In the genomic region with DNA sequence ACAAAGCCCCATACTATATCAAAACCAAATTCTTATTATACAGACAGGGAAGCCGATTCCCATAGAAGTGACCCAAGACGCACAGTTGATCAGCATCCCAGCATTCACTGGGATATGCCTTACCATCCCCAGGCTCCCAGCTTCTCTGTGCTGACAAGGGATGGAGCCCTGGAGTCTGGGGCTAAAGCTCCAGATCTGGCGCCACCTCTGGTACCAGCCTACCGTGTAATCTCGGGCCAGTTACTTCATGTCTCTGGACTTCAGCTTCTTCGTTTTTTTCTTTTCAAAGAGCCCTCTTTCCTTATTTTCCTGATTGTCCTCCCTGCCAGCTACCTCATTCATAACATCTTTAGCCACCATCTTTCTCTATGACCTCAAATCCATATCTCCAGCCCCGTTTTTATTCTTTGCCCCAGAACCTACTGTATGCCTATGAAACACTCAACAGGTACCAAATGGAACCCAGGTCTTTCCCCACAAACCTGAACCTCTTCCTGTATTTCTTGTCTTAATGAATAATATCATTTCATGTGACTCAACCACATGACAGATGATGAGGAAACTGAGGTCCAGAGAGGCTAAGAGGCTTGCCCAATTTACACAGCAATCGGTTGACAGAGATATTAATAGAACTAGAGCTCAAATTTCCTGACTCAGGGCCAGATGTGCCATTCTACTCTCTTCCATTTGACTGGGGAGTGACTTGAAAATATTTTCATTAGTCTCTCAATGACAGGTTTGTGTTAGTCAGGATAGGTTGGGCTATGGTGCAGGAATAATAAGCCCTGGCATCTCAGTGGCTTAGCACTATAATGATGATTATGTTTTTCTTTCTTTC, we compare ENCODE assay signal across 1 cellular context.
TF ChIP-seq lines count a peak whose summit lies in the region.

No MANE protein-coding gene starts in this region.

TF ChIP-seq in A549, 52 proteins besides CTCF, POLR2A, EP300 and RAD21:
- TF ChIP-seq JUNB (IDR thresholded peaks at IDR 0.05) (no peak), BHLHE40 (IDR thresholded peaks at IDR 0.05; ENCODE audit: low read depth, low read length) (no peak), ZFP36 (IDR thresholded peaks at IDR 0.05; ENCODE audit: borderline replicate concordance, partially characterized antibody) (no peak), REST (IDR thresholded peaks at IDR 0.05) (no peak), MAFK (IDR thresholded peaks at IDR 0.05; ENCODE audit: partially characterized antibody) (no peak), RCOR1 (IDR thresholded peaks at IDR 0.05; ENCODE audit: low read depth, low read length) (no peak), EHF (CRISPR knock-in tag; IDR thresholded peaks at IDR 0.05) (no peak), HMGXB4 (CRISPR knock-in tag; IDR thresholded peaks at IDR 0.05; ENCODE audit: borderline replicate concordance) (no peak), HDAC2 (IDR thresholded peaks at IDR 0.05) (no peak), ESRRA (IDR thresholded peaks at IDR 0.05; ENCODE audit: borderline replicate concordance, low read length) (no peak), CHD2 (IDR thresholded peaks at IDR 0.05; ENCODE audit: low read length, partially characterized antibody) (no peak), RFX5 (IDR thresholded peaks at IDR 0.05) (no peak)
